Comparison of ENCODE assay signal across 22 cellular contexts in the genomic region with DNA sequence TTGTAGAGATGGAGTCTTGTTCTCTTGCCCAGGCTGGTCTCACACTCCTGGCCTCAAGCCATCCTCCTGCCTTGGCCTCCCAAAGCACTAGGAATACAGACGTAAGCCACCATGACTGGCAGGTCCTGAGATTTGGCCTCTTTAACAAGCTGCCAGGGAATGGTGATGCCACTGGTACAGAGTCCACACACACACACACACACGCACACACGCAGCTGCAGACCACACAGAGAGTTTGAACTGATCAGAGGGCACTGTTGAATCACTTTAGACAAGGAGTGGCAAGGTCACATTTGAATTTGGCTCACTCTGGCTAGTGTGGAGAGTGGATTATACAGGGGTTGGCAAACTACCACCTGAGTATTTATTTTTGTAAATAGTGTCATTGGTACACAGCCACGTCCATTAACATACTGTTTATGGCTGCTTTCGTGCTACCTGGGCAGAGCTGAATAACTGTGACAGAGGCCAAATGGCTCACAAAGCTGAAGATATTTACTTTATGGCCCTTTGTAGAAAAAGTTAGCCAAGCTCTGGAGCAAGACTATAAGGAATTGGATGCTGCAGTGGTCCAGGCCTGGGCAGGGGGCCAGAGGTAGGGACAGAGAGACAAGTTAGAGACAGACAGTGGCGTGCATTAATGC. TPM values are rescaled to one million over a fixed set of nuclear protein-coding genes. Genes with fewer than 3 reads are reported as not detected.
DNase-seq lines count a peak whose midpoint lies in the region; ATAC-seq and TF ChIP-seq lines count a peak whose summit lies in the region.
"Had no signal": no experiment of that assay in that cellular context is flagged by ENCODE, and none has a peak within 500 bp of the region (broad histone marks: within the 10 kb centered on the region; RNA-seq: fewer than 3 reads in every experiment).

No MANE protein-coding gene starts in this region.

- H3K36me3 Mint-ChIP-seq in activated naive CD4-positive, alpha-beta T cell treated with anti-CD3 and anti-CD28 coated beads, Interleukin-2, amount 10 ng/mL, durations not matched to agents 7 days and 5 days, result no peaks in the 10 kb centered on the region
- H3K36me3 Mint-ChIP-seq in activated naive CD4-positive, alpha-beta T cell treated with anti-CD3 and anti-CD28 coated beads for 36 hours (ENCODE audit: low read depth), result no peaks in the 10 kb centered on the region
- H3K36me3 Mint-ChIP-seq: neural progenitor cell had no signal

- WGBS in adrenal gland, 4 donors, result 50 to 55% (median 51%) methylated on average over 6 of the region's 6 CpGs
- 41% methylated on average over 6 of the region's 6 CpGs for WGBS in liver
- WGBS in suprapubic skin, result 60% methylated on average over 6 of the region's 6 CpGs

- TF ChIP-seq CTCF in adrenal gland (IDR thresholded peaks at IDR 0.05), result no peak
- TF ChIP-seq CTCF in liver (IDR thresholded peaks at IDR 0.05; ENCODE audit: low read depth, low read length, missing input control), result no peak
- no peak for TF ChIP-seq CTCF in suprapubic skin (IDR thresholded peaks at IDR 0.05)

- peaks cover 9% of the 10 kb centered on the region for H3K4me1 Mint-ChIP-seq in activated naive CD4-positive, alpha-beta T cell treated with anti-CD3 and anti-CD28 coated beads, Interleukin-2, amount 10 ng/mL, durations not matched to agents 7 days and 5 days
- H3K4me1 Mint-ChIP-seq in activated naive CD4-positive, alpha-beta T cell treated with anti-CD3 and anti-CD28 coated beads for 36 hours (ENCODE audit: low read depth), result peaks cover 5% of the 10 kb centered on the region

- H3K36me3 ChIP-seq in adrenal gland (replicated peaks in 1 of 2) (peaks cover 0 to 3% of the 10 kb centered on the region in 2 donors), liver (ENCODE audit: control insufficient read depth in 4 of 4, insufficient read depth in 3 of 4, low read depth in 1 of 4, low read length in 3 of 4) (peaks cover 0 to 3% (median 1%) of the 10 kb centered on the region in 4 donors), suprapubic skin (no peaks in the 10 kb centered on the region)
- H3K36me3 ChIP-seq: neural progenitor cell had no signal

- intact Hi-C loops in activated naive CD4-positive, alpha-beta T cell treated with anti-CD3 and anti-CD28 coated beads for 36 hours (cut with micrococcal nuclease), result no loop called here
- intact Hi-C loops in adrenal gland (cut with DNase I), result no loop called here

- H3K4me3 ChIP-seq in adrenal gland, result no peak overlapping the region
- no peak overlapping the region for H3K4me3 ChIP-seq in liver (ENCODE audit: low read depth in 1 of 3, low read length in 3 of 3)
- no peak overlapping the region for H3K4me3 ChIP-seq in suprapubic skin
- H3K4me3 ChIP-seq: neural progenitor cell had no signal

- peak overlapping the region in 1 of 2 donors; percentile 40 for H3K9ac ChIP-seq in liver (ENCODE audit: low read depth in 1 of 2, low read length in 2 of 2)
- H3K9ac ChIP-seq: neural progenitor cell had no signal

- ATAC-seq in HG02759 (IDR thresholded peaks at IDR 0.05; ENCODE audit: unreplicated experiment), result no peak
- no peak for ATAC-seq in HG03457 (IDR thresholded peaks at IDR 0.05; ENCODE audit: unreplicated experiment)
- ATAC-seq: activated CD4-positive, CD25-positive, alpha-beta regulatory T cell treated with anti-CD3 and anti-CD28 coated beads, Interleukin-2, amount 50 U/mL, for 24 hours had no signal

- H3K9me3 ChIP-seq in adrenal gland (replicated peaks in 1 of 3) (no peaks in the 10 kb centered on the region), liver (ENCODE audit: control insufficient read depth in 4 of 4, low read length in 3 of 4) (peaks cover 0 to 3% (median under 1%) of the 10 kb centered on the region in 4 donors), suprapubic skin (no peaks in the 10 kb centered on the region)

- H3K4me1 ChIP-seq in adrenal gland (replicated peaks in 1 of 2) (peaks cover 24 to 25% of the 10 kb centered on the region in 2 donors), liver (ENCODE audit: control insufficient read depth in 4 of 4, insufficient read depth in 4 of 4, low read length in 3 of 4) (peaks cover 0 to 28% (median 5%) of the 10 kb centered on the region in 4 donors), suprapubic skin (peaks cover 41% of the 10 kb centered on the region)
- H3K4me1 ChIP-seq: neural progenitor cell had no signal

- CTCF ChIA-PET in activated naive CD4-positive, alpha-beta T cell treated with anti-CD3 and anti-CD28 coated beads, Interleukin-2, amount 10 ng/mL, durations not matched to agents 7 days and 5 days (lab: Charles Lee), result no interaction called here
- CTCF ChIA-PET in activated naive CD4-positive, alpha-beta T cell treated with anti-CD3 and anti-CD28 coated beads for 36 hours (lab: Charles Lee), result no interaction called here

- H3K27ac ChIP-seq in adrenal gland (peak overlapping the region in 3 of 5 donors; percentile 28 to 49 (median 42)), liver (ENCODE audit: low read depth in 1 of 2, low read length in 2 of 2) (peak overlapping the region; percentile 75 to 82), suprapubic skin (peak overlapping the region; percentile 7)
- H3K27ac ChIP-seq: neural progenitor cell had no signal

- TF ChIP-seq RAD21 in liver (IDR thresholded peaks at IDR 0.05), result peak; percentile 49 to 64

- no peak for TF ChIP-seq EP300 in suprapubic skin (IDR thresholded peaks at IDR 0.05)

- H3K9me3 Mint-ChIP-seq in activated naive CD4-positive, alpha-beta T cell treated with anti-CD3 and anti-CD28 coated beads, Interleukin-2, amount 10 ng/mL, durations not matched to agents 7 days and 5 days, result peaks cover 1% of the 10 kb centered on the region
- H3K9me3 Mint-ChIP-seq in activated naive CD4-positive, alpha-beta T cell treated with anti-CD3 and anti-CD28 coated beads for 36 hours, result no peaks in the 10 kb centered on the region
- H3K9me3 Mint-ChIP-seq: type B pancreatic cell had no signal

- H3K27me3 Mint-ChIP-seq in activated naive CD4-positive, alpha-beta T cell treated with anti-CD3 and anti-CD28 coated beads, Interleukin-2, amount 10 ng/mL, durations not matched to agents 7 days and 5 days, result peaks cover 9% of the 10 kb centered on the region
- peaks cover 5% of the 10 kb centered on the region for H3K27me3 Mint-ChIP-seq in activated naive CD4-positive, alpha-beta T cell treated with anti-CD3 and anti-CD28 coated beads for 36 hours (ENCODE audit: low read depth)
- H3K27me3 Mint-ChIP-seq: type B pancreatic cell had no signal

- peak overlapping the region; percentile 21 for H3K27ac Mint-ChIP-seq in activated naive CD4-positive, alpha-beta T cell treated with anti-CD3 and anti-CD28 coated beads, Interleukin-2, amount 10 ng/mL, durations not matched to agents 7 days and 5 days
- no peak overlapping the region for H3K27ac Mint-ChIP-seq in activated naive CD4-positive, alpha-beta T cell treated with anti-CD3 and anti-CD28 coated beads for 36 hours
- H3K27ac Mint-ChIP-seq: activated T-helper 2 cell treated with anti-CD3 and anti-CD28 coated beads, Interferon-gamma antibody, Interleukin-2, Interleukin-4, amounts not matched to agents 10 μg/mL and 5 μg/mL and 100 μg/mL, durations not matched to agents 14 hours and 24 hours and 36 hours; type B pancreatic cell had no signal

- no peak for DNase-seq in activated naive CD4-positive, alpha-beta T cell treated with anti-CD3 and anti-CD28 coated beads, Interleukin-2, amount 10 ng/mL, durations not matched to agents 7 days and 5 days
- DNase-seq in activated naive CD4-positive, alpha-beta T cell treated with anti-CD3 and anti-CD28 coated beads for 36 hours, result no peak
- DNase-seq in adrenal gland, result peak; percentile 60 to 82 (median 74)
- no peak for DNase-seq in suprapubic skin (ENCODE audit: low spot score in 2 of 2)
- DNase-seq in NCI-H146 treated with DMSO at 0.1 percent for 48 hours (lab: John Stamatoyannopoulos, UW; ENCODE audit: unreplicated experiment), result no peak
- DNase-seq: C1 segment of cervical spinal cord; central memory CD4-positive, alpha-beta T cell; DMS79; hippocampal formation; NCI-H1694; NCI-H446; stimulated activated naive CD4-positive, alpha-beta T cell had no signal

- no peak overlapping the region for H3K4me3 Mint-ChIP-seq in activated naive CD4-positive, alpha-beta T cell treated with anti-CD3 and anti-CD28 coated beads, Interleukin-2, amount 10 ng/mL, durations not matched to agents 7 days and 5 days
- no peak overlapping the region for H3K4me3 Mint-ChIP-seq in activated naive CD4-positive, alpha-beta T cell treated with anti-CD3 and anti-CD28 coated beads for 36 hours
- H3K4me3 Mint-ChIP-seq: neural progenitor cell, type B pancreatic cell had no signal

- TF ChIP-seq POLR2A in adrenal gland (IDR thresholded peaks at IDR 0.05), result no peak
- TF ChIP-seq POLR2A in suprapubic skin (IDR thresholded peaks at IDR 0.05), result no peak

- no peaks in the 10 kb centered on the region for H3K27me3 ChIP-seq in adrenal gland
- H3K27me3 ChIP-seq in liver (ENCODE audit: control insufficient read depth in 4 of 4, insufficient read depth in 4 of 4, low read length in 3 of 4), result no peaks in the 10 kb centered on the region
- H3K27me3 ChIP-seq in suprapubic skin, result no peaks in the 10 kb centered on the region
- H3K27me3 ChIP-seq: neural progenitor cell had no signal

RNA-seq across cellular contexts. Expression of gene ITPRIPL2, which starts 9.9 kb away (rescaled TPM):
- total RNA-seq in activated naive CD4-positive, alpha-beta T cell treated with anti-CD3 and anti-CD28 coated beads for 36 hours, result under 1 TPM; 0.17 to 0.19 TPM
- total RNA-seq in adrenal gland (100 to 1,000 TPM in 1 of 8 donors, 10 to 100 TPM in 7; 42.7 to 121 (median 59.6) TPM), liver (10 to 100 TPM in 1 of 2 donors, 1 to 10 TPM in 1; 5.6 to 14.3 TPM), suprapubic skin (10 to 100 TPM; 39.0 to 91.9 (median 69.6) TPM)
- polyA plus RNA-seq in adrenal gland (10 to 100 TPM in 1 of 3 donors, 1 to 10 TPM in 2; 7.7 to 15.5 (median 8.9) TPM), liver (1 to 10 TPM; 2.2 to 5.4 TPM)

RNA-seq across cellular contexts. Expression of gene SYT17, which starts 44.4 kb away (rescaled TPM):
- not detected for total RNA-seq in activated naive CD4-positive, alpha-beta T cell treated with anti-CD3 and anti-CD28 coated beads for 36 hours
- 1 to 10 TPM; 1.1 to 6.5 (median 3.3) TPM for total RNA-seq in adrenal gland
- 1 to 10 TPM; 2.4 to 4.0 (median 3.6) TPM for polyA plus RNA-seq in adrenal gland
- 1 to 10 TPM; 2.5 to 4.9 TPM for total RNA-seq in liver
- polyA plus RNA-seq in liver, result 1 to 10 TPM; 6.1 to 7.7 TPM
- total RNA-seq in suprapubic skin, result 10 to 100 TPM in 2 of 4 donors, 1 to 10 TPM in 2; 2.5 to 27.6 (median 9.7) TPM
- total RNA-seq: activated CD8-positive, alpha-beta memory T cell treated with anti-CD3 and anti-CD28 coated beads for 36 hours; T-helper 2 cell treated with Interferon-gamma antibody and Interleukin-4, amounts not matched to agents 100 ng/mL and 5 ng/mL, for 36 hours had no signal
- polyA plus RNA-seq: keratinocyte had no signal

RNA-seq across cellular contexts. Expression of gene COQ7, which starts 56.2 kb away (rescaled TPM):
- 10 to 100 TPM; 16.4 to 21.3 TPM for total RNA-seq in activated naive CD4-positive, alpha-beta T cell treated with anti-CD3 and anti-CD28 coated beads for 36 hours
- 10 to 100 TPM; 15.7 to 39.7 (median 27.8) TPM for total RNA-seq in adrenal gland
- 10 to 100 TPM; 14.9 to 23.0 (median 16.2) TPM for polyA plus RNA-seq in adrenal gland
- 10 to 100 TPM in 1 of 2 donors, 1 to 10 TPM in 1; 8.1 to 10.8 TPM for total RNA-seq in liver
- 1 to 10 TPM; 5.3 to 6.4 TPM for polyA plus RNA-seq in liver
- 10 to 100 TPM in 3 of 4 donors, 1 to 10 TPM in 1; 7.6 to 19.2 (median 12.0) TPM for total RNA-seq in suprapubic skin

Comparison
In these comparisons a context has a peak if more than half of its experiments do, and no peak if none do; other contexts are left out.
1. DNase-seq: peak in adrenal gland (7 of 7); none in activated naive CD4-positive, alpha-beta T cell treated with anti-CD3 and anti-CD28 coated beads, Interleukin-2, amount 10 ng/mL, durations not matched to agents 7 days and 5 days (single experiment), activated naive CD4-positive, alpha-beta T cell treated with anti-CD3 and anti-CD28 coated beads for 36 hours (single experiment), suprapubic skin (0 of 2) and NCI-H146 treated with DMSO at 0.1 percent for 48 hours (single experiment).
2. H3K27ac ChIP-seq: peak in every context shown above with its lines; median percentile 78 in liver; 42 in adrenal gland; 7 in suprapubic skin.
3. RNA of gene ITPRIPL2, which starts 9.9 kb away (total RNA-seq): 39.0 to 91.9 TPM in suprapubic skin, 42.7 to 121 TPM in adrenal gland and 5.6 to 14.3 TPM in liver; 0.17 to 0.19 TPM in activated naive CD4-positive, alpha-beta T cell treated with anti-CD3 and anti-CD28 coated beads for 36 hours; every median in the first group is over 4 times any median in the second.